ENCODE assay signal across 1 cellular context in the genomic region with DNA sequence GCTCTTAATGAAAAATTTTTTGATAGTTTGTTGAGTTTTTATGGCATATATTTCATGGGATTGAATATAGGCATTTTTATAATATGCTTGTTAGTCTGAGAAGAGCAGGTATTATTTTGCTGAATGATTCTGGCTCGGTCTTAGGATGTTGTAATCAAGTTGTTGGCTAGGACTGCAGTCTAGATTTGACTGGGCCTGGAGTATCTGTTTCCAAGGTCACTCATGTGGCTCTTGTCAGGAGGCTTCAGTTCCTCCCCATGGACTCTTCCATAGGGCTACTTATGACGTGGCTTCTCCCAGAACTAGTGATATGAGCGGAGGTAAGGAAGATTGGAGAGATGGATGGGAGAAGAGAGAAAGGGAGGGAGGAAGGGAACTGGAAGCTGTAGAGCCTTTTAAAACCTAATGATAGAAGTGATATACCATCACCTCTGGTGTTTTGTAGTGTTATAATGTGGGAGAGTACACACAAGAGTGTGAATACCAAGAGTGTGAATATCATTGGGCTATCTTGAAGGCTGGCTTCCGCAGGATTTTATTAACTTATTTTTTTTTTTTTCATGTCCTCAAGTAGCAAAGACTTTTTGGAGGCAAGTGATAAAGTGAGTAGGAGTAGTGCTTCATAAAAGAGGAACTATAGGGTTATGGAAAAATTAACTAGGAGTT.
TF ChIP-seq lines count a peak whose summit lies in the region.

No MANE protein-coding gene starts in this region.

TF ChIP-seq in HepG2, 621 proteins besides CTCF, POLR2A, EP300 and RAD21:
- no peak for TF ChIP-seq HNF4G (IDR thresholded peaks at IDR 0.05; ENCODE audit: borderline replicate concordance, low read depth, low read length)
- no peak for TF ChIP-seq HNF4G (CRISPR knock-in tag; IDR thresholded peaks at IDR 0.05; ENCODE audit: borderline replicate concordance, low read depth)
- TF ChIP-seq, protein P1, sequence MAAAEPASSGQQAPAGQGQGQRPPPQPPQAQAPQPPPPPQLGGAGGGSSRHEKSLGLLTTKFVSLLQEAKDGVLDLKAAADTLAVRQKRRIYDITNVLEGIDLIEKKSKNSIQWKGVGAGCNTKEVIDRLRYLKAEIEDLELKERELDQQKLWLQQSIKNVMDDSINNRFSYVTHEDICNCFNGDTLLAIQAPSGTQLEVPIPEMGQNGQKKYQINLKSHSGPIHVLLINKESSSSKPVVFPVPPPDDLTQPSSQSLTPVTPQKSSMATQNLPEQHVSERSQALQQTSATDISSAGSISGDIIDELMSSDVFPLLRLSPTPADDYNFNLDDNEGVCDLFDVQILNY (CRISPR knock-in tag; conservative IDR thresholded peaks at IDR 0.05): no peak
- no peak for TF ChIP-seq ELF4 (CRISPR knock-in tag; IDR thresholded peaks at IDR 0.05; ENCODE audit: borderline replicate concordance)
- TF ChIP-seq AGO1 (IDR thresholded peaks at IDR 0.05; ENCODE audit: low read depth, low read length, poor library complexity, severe bottlenecking): no peak
- TF ChIP-seq, protein P2, sequence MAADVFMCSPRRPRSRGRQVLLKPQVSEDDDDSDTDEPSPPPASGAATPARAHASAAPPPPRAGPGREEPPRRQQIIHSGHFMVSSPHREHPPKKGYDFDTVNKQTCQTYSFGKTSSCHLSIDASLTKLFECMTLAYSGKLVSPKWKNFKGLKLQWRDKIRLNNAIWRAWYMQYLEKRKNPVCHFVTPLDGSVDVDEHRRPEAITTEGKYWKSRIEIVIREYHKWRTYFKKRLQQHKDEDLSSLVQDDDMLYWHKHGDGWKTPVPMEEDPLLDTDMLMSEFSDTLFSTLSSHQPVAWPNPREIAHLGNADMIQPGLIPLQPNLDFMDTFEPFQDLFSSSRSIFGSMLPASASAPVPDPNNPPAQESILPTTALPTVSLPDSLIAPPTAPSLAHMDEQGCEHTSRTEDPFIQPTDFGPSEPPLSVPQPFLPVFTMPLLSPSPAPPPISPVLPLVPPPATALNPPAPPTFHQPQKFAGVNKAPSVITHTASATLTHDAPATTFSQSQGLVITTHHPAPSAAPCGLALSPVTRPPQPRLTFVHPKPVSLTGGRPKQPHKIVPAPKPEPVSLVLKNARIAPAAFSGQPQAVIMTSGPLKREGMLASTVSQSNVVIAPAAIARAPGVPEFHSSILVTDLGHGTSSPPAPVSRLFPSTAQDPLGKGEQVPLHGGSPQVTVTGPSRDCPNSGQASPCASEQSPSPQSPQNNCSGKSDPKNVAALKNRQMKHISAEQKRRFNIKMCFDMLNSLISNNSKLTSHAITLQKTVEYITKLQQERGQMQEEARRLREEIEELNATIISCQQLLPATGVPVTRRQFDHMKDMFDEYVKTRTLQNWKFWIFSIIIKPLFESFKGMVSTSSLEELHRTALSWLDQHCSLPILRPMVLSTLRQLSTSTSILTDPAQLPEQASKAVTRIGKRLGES (CRISPR knock-in tag; IDR thresholded peaks at IDR 0.05; ENCODE audit: borderline replicate concordance): no peak
- TF ChIP-seq BORCS8-MEF2B (CRISPR knock-in tag; IDR thresholded peaks at IDR 0.05): no peak
- TF ChIP-seq REXO4 (CRISPR knock-in tag; IDR thresholded peaks at IDR 0.05; ENCODE audit: borderline replicate concordance): no peak
